In genomic region chrX:41084360-41085104, GRCh38 we compare ENCODE assay signal across 8 cellular contexts.
A peak's percentile ranks its signal among the peaks of the same experiment; 100 is the strongest.
DNase-seq lines count a peak whose midpoint lies in the region; ATAC-seq and TF ChIP-seq lines count a peak whose summit lies in the region.

No MANE protein-coding gene starts in this region.

- peak overlapping the region; percentile 79 for H3K4me3 ChIP-seq in AG10803 (ENCODE audit: low read length)

- H3K27ac Mint-ChIP-seq in central memory CD8-positive, alpha-beta T cell (ENCODE audit: low read depth) = peak overlapping the region; percentile 95

- peaks cover 28% of the 10 kb centered on the region for H3K36me3 Mint-ChIP-seq in central memory CD8-positive, alpha-beta T cell (ENCODE audit: insufficient read depth)

- ATAC-seq in GM19035 (IDR thresholded peaks at IDR 0.05; ENCODE audit: unreplicated experiment) = peak; percentile 64
- peak; percentile 66 for ATAC-seq in HG03342 (IDR thresholded peaks at IDR 0.05; ENCODE audit: unreplicated experiment)
- peak; percentile 67 for ATAC-seq in central memory CD8-positive, alpha-beta T cell (replicated peaks; ENCODE audit: extremely low read depth, poor library complexity, severe bottlenecking)

- DNase-seq in AG10803 (ENCODE audit: low read depth) = peak; percentile 95
- peak; percentile 89 for DNase-seq in NCI-H345 treated with DMSO at 0.1 percent for 48 hours (lab: John Stamatoyannopoulos, UW; ENCODE audit: unreplicated experiment)
- peak; percentile 90 for DNase-seq in activated CD4-positive, CD25-positive, alpha-beta regulatory T cell treated with anti-CD3 and anti-CD28 coated beads, Interleukin-2, amount 50 U/mL, for 16 hours (ENCODE audit: low read depth, low spot score)
- peak; percentile 94 to 97 for DNase-seq in central memory CD8-positive, alpha-beta T cell (ENCODE audit: low spot score in 2 of 2)
- DNase-seq in inferior parietal cortex (ENCODE audit: extremely low spot score) = peak; percentile 81
- DNase-seq in smooth muscle cell of the brain vasculature (ENCODE audit: low read depth, low spot score) = peak; percentile 93

- no peaks in the 10 kb centered on the region for H3K9me3 Mint-ChIP-seq in central memory CD8-positive, alpha-beta T cell

- TF ChIP-seq CTCF in AG10803 (conservative IDR thresholded peaks at IDR 0.05; ENCODE audit: low read length) = no peak

- H3K4me1 Mint-ChIP-seq in central memory CD8-positive, alpha-beta T cell = peaks cover 12% of the 10 kb centered on the region

- H3K27me3 Mint-ChIP-seq in central memory CD8-positive, alpha-beta T cell = no peaks in the 10 kb centered on the region

- peak overlapping the region; percentile 91 for H3K4me3 Mint-ChIP-seq in central memory CD8-positive, alpha-beta T cell

Comparison
In these comparisons a context has a peak if more than half of its experiments do, and no peak if none do; other contexts are left out.
1. Peak in every context shown above with its lines: DNase-seq, ATAC-seq and H3K4me3 ChIP-seq.